8 cellular contexts compared by ENCODE assay signal in the genomic region with DNA sequence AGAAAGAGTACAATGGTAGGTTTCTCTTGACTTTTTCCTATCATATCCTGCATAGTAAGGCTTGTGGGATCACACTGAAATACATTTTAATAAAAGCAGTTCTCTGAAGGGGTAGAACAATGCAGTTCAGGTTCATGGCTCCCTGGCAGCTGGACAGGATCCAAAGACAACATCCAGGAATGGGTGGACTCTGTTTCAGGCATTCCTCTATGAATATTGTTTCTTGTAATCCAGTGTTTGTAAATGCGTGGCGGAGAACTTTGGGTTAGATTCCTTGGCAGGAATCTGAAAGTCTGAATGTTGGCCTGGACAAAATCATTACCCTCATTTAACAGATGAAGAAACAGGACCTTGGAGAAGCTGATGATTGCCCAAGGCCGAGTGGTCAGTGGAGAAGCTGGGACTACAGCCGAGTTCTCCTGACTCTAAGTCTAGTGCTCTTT. TPM values are rescaled to one million over a fixed set of nuclear protein-coding genes. Genes with fewer than 3 reads are reported as not detected.
A peak's percentile ranks its signal among the peaks of the same experiment; 100 is the strongest.
DNase-seq lines count a peak whose midpoint lies in the region; TF ChIP-seq lines count a peak whose summit lies in the region.

No MANE protein-coding gene starts in this region.

- intact Hi-C loops in Calu3 (cut with micrococcal nuclease; ENCODE audit: unreplicated experiment) = loop anchor here (5.0 kb wide), 1 partner anchor 39 kb away; no protein-coding TSS in a partner anchor

- no peaks in the 10 kb centered on the region for H3K36me3 ChIP-seq in fibroblast of lung (ENCODE audit: control insufficient read depth, insufficient read depth, low read length)

- peaks cover 12% of the 10 kb centered on the region for H3K4me1 ChIP-seq in fibroblast of lung (ENCODE audit: control insufficient read depth, extremely low read depth, insufficient read depth, low read length)

- peaks cover 7% of the 10 kb centered on the region for H3K36me3 Mint-ChIP-seq in Calu3 (ENCODE audit: insufficient read depth, unreplicated experiment)

- no peak overlapping the region for H3K4me3 ChIP-seq in fibroblast of lung (replicated peaks in 1 of 4; ENCODE audit: control extremely low read depth in 1 of 4, insufficient read depth in 1 of 4, low read depth in 3 of 4, low read length in 4 of 4)

- no TSS peak for BruUV-seq in Calu3 (replicated peaks; lab: Mats Ljungman, UMichigan)

- H3K27ac ChIP-seq in fibroblast of lung (ENCODE audit: insufficient read depth, low read length) = no peak overlapping the region

- H3K4me3 Mint-ChIP-seq in Calu3 (ENCODE audit: low read depth, unreplicated experiment) = peak overlapping the region; percentile 33

- CTCF ChIA-PET in Calu3 (lab: Charles Lee) = interaction anchor here (1.0 to 2.0 kb wide), 2 partner anchors 27 to 32 kb away, joined by 4 to 7 read pairs; no protein-coding TSS in a partner anchor

- no peak overlapping the region for H3K9ac ChIP-seq in fibroblast of lung (ENCODE audit: insufficient read depth, low read length)

- TF ChIP-seq CTCF in Calu3 (IDR thresholded peaks at IDR 0.05; ENCODE audit: unreplicated experiment) = no peak
- no peak for TF ChIP-seq CTCF in fibroblast of lung (conservative IDR thresholded peaks at IDR 0.05 in 1 of 2, IDR thresholded peaks at IDR 0.05 in 1 of 2; ENCODE audit: low read depth in 1 of 2, low read length in 2 of 2)

- peaks cover 2% of the 10 kb centered on the region for H4K20me1 ChIP-seq in fibroblast of lung (ENCODE audit: control insufficient read depth, extremely low read depth, insufficient read depth, low read length)

- DNase-seq in Calu3 (peak; percentile 78), NCI-H748 treated with DMSO at 0.1 percent for 48 hours (lab: John Stamatoyannopoulos, UW) (peak; percentile 35), fibroblast of lung (ENCODE audit: low read depth in 2 of 2) (peak; percentile 91 to 96), pons (ENCODE audit: low spot score) (peak; percentile 19), NCI-H187 treated with DMSO at 0.1 percent for 48 hours (lab: John Stamatoyannopoulos, UW) (no peak), activated T-cell treated with anti-CD3 and anti-CD28 coated beads for 4 hours (no peak), GF-D8 (lab: John Stamatoyannopoulos, UW) (no peak), SKM-1 treated with dmso at 0.1 percent for 144 hours (lab: John Stamatoyannopoulos, UW; ENCODE audit: unreplicated experiment) (no peak)

- no peaks in the 10 kb centered on the region for H3K27me3 ChIP-seq in fibroblast of lung (ENCODE audit: control insufficient read depth, insufficient read depth, low read length)

- H3K27me3 Mint-ChIP-seq in Calu3 (ENCODE audit: unreplicated experiment) = no peaks in the 10 kb centered on the region

- H3K9me3 ChIP-seq in fibroblast of lung (ENCODE audit: control insufficient read depth, insufficient read depth, low read depth, low read length) = no peaks in the 10 kb centered on the region

- H3K9me3 Mint-ChIP-seq in Calu3 (ENCODE audit: low read depth, unreplicated experiment) = no peaks in the 10 kb centered on the region

- H3K4me2 ChIP-seq in fibroblast of lung (ENCODE audit: extremely low read depth, insufficient read depth, low read length) = no peak overlapping the region

- H3K27ac Mint-ChIP-seq in Calu3 (ENCODE audit: unreplicated experiment) = peak overlapping the region; percentile 71

- no peaks in the 10 kb centered on the region for H3K79me2 ChIP-seq in fibroblast of lung (ENCODE audit: control insufficient read depth, insufficient read depth, low read length)

- no peak overlapping the region for H2AFZ ChIP-seq in fibroblast of lung (ENCODE audit: low read length)

- peaks cover 56% of the 10 kb centered on the region for H3K4me1 Mint-ChIP-seq in Calu3 (ENCODE audit: low read depth, unreplicated experiment)

RNA-seq across cellular contexts. Expression of gene SYNE2, which starts 43.5 kb away (rescaled TPM):
- total RNA-seq in Calu3 (2022) = 142 and 171 TPM in 2 replicates
- total RNA-seq in fibroblast of lung = 10.3 and 15.4 TPM in 2 replicates
- polyA plus RNA-seq in fibroblast of lung = 3.1 and 6.5 TPM in 2 replicates
- 3.0 and 5.9 TPM in 2 replicates for polyA plus RNA-seq in fibroblast of lung (2012)
- 19.4 and 24.2 TPM in 2 replicates for polyA minus RNA-seq in fibroblast of lung (ENCODE audit: low replicate concordance)

Comparison
In these comparisons a context has a peak if more than half of its experiments do, and no peak if none do; other contexts are left out.
1. DNase-seq: peak in Calu3 (single experiment), NCI-H748 treated with DMSO at 0.1 percent for 48 hours (single experiment), fibroblast of lung (2 of 2) and pons (single experiment); none in NCI-H187 treated with DMSO at 0.1 percent for 48 hours (single experiment), activated T-cell treated with anti-CD3 and anti-CD28 coated beads for 4 hours (single experiment), GF-D8 (single experiment) and SKM-1 treated with dmso at 0.1 percent for 144 hours (single experiment).